Comparison of ENCODE assay signal across 1 cellular context in genomic region chr4:83639849-83640493, GRCh38.
TF ChIP-seq lines count a peak whose summit lies in the region.

No MANE protein-coding gene starts in this region.

TF ChIP-seq in GM12878, 131 proteins besides CTCF, POLR2A, EP300 and RAD21 (continued from another document):
- TF ChIP-seq, protein P1, sequence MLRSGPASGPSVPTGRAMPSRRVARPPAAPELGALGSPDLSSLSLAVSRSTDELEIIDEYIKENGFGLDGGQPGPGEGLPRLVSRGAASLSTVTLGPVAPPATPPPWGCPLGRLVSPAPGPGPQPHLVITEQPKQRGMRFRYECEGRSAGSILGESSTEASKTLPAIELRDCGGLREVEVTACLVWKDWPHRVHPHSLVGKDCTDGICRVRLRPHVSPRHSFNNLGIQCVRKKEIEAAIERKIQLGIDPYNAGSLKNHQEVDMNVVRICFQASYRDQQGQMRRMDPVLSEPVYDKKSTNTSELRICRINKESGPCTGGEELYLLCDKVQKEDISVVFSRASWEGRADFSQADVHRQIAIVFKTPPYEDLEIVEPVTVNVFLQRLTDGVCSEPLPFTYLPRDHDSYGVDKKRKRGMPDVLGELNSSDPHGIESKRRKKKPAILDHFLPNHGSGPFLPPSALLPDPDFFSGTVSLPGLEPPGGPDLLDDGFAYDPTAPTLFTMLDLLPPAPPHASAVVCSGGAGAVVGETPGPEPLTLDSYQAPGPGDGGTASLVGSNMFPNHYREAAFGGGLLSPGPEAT (IDR thresholded peaks at IDR 0.05; ENCODE audit: low read depth) = no peak
- TF ChIP-seq ZNF207 (IDR thresholded peaks at IDR 0.05; ENCODE audit: borderline replicate concordance) (no peak), HSF1 (IDR thresholded peaks at IDR 0.05; ENCODE audit: low read depth, low read length) (0 out of 2 replicates have a peak, but pooled peaks have one; percentile 31), CEBPZ (IDR thresholded peaks at IDR 0.05; ENCODE audit: low read depth, low read length) (no peak), SREBF1 (IDR thresholded peaks at IDR 0.05; ENCODE audit: low read length) (no peak), MLLT1 (IDR thresholded peaks at IDR 0.05) (no peak)
TF ChIP-seq in GM12878: peak in this region for 5.
